8 cellular contexts compared by ENCODE assay signal in genomic region chr3:187011915-187012314, GRCh38.
DNase-seq lines count a peak whose midpoint lies in the region; ATAC-seq, FAIRE-seq and TF ChIP-seq lines count a peak whose summit lies in the region.

No MANE protein-coding gene starts in this region.

- no peaks in the 10 kb centered on the region for H3K9me2 ChIP-seq in GM23338 (ENCODE audit: insufficient read depth)

- no peaks in the 10 kb centered on the region; the same call in 1 of the 2 replicates for H3K4me1 ChIP-seq in GM23338 (ENCODE audit: insufficient read depth)

- peak; percentile 50 for DNase-seq in GM13976 (ENCODE audit: low spot score)
- no peak for DNase-seq in GM23338 (ENCODE audit: low spot score)
- DNase-seq in NCI-H2029 treated with DMSO at 0.1 percent for 48 hours (lab: John Stamatoyannopoulos, UW): peak; percentile 63
- peak; percentile 85 for DNase-seq in medulla oblongata (ENCODE audit: extremely low spot score)
- no peak for DNase-seq in OCI-M1 (lab: John Stamatoyannopoulos, UW)
- no peak for DNase-seq in urothelium cell line (ENCODE audit: low spot score)

- H3F3A ChIP-seq in GM23338 (replicated peaks; ENCODE audit: low read depth): no peaks in the 10 kb centered on the region

- peaks cover 27% of the 10 kb centered on the region for H3K36me3 Mint-ChIP-seq in GM23338 (ENCODE audit: low read depth)

- H3K27ac Mint-ChIP-seq in GM23338: peak overlapping the region; percentile 11; the same call in 1 of the 2 replicates

- peaks cover 13% of the 10 kb centered on the region for H3K79me2 ChIP-seq in GM23338 (replicated peaks; ENCODE audit: insufficient read depth)

- no peak overlapping the region for H3K4me3 ChIP-seq in GM23338

- no peak overlapping the region for H2AFZ ChIP-seq in GM23338

- H3K27me3 Mint-ChIP-seq in GM23338 (ENCODE audit: insufficient read depth, low read depth, poor library complexity): peaks cover 4% of the 10 kb centered on the region

- no peak for TF ChIP-seq CTCF in GM13976 (IDR thresholded peaks at IDR 0.05; ENCODE audit: borderline replicate concordance, control extremely low read depth, extremely low read depth, insufficient read depth, missing control alignments)
- TF ChIP-seq CTCF in GM23338 (conservative IDR thresholded peaks at IDR 0.05; ENCODE audit: low read depth in 2 of 2): no peak

- no peaks in the 10 kb centered on the region for H3K36me3 ChIP-seq in GM23338 (ENCODE audit: insufficient read depth)

- ATAC-seq in GM23338: no peak
- no peak for ATAC-seq in GM19397 (IDR thresholded peaks at IDR 0.05; ENCODE audit: unreplicated experiment)
- no peak for ATAC-seq in HG02763 (IDR thresholded peaks at IDR 0.05; ENCODE audit: unreplicated experiment)

- H3K4me2 ChIP-seq in GM23338: no peak overlapping the region

- peak overlapping the region; percentile 63; the same call in 1 of the 2 replicates for H3K27ac ChIP-seq in GM23338 (ENCODE audit: low read depth)

- H4K20me1 ChIP-seq in GM23338 (replicated peaks; ENCODE audit: insufficient read depth): no peaks in the 10 kb centered on the region; the same call in 1 of the 2 replicates

- H3K27me3 ChIP-seq in GM23338 (ENCODE audit: insufficient read depth): no peaks in the 10 kb centered on the region

- no peaks in the 10 kb centered on the region for H3K9me3 Mint-ChIP-seq in GM23338

- peaks cover 7% of the 10 kb centered on the region for H3K4me1 Mint-ChIP-seq in GM23338

- H3K4me3 Mint-ChIP-seq in GM23338: no peak overlapping the region

- in situ Hi-C loops in GM13976 (cut with MboI; ENCODE audit: low sequenced_read_pairs, unreplicated experiment): no loop called here

- no peak for FAIRE-seq in urothelium cell line (lab: Jason Lieb, UNC)

TF ChIP-seq in GM23338, 12 proteins besides CTCF, POLR2A, EP300 and RAD21:
- TF ChIP-seq POLR2AphosphoS5 (IDR thresholded peaks at IDR 0.05; ENCODE audit: low read depth) (no peak), REST (IDR thresholded peaks at IDR 0.05; ENCODE audit: unreplicated experiment) (no peak), ZNF331 (CRISPR knock-in tag; IDR thresholded peaks at IDR 0.05; ENCODE audit: low read depth) (no peak), EZH2 (IDR thresholded peaks at IDR 0.05; ENCODE audit: low read depth, unreplicated experiment) (no peak), NANOG (IDR thresholded peaks at IDR 0.05; ENCODE audit: borderline replicate concordance) (no peak), JUNB (IDR thresholded peaks at IDR 0.05; ENCODE audit: unreplicated experiment) (no peak), EZH2phosphoT487 (IDR thresholded peaks at IDR 0.05; ENCODE audit: unreplicated experiment) (no peak)

Comparison
In these comparisons a context has a peak if more than half of its experiments do, and no peak if none do; other contexts are left out.
1. DNase-seq: peak in GM13976 (single experiment), NCI-H2029 treated with DMSO at 0.1 percent for 48 hours (single experiment) and medulla oblongata (single experiment); none in GM23338 (single experiment), OCI-M1 (single experiment) and urothelium cell line (single experiment).